1 cellular context compared by ENCODE assay signal in genomic region chr9:32385885-32386283, GRCh38.
TF ChIP-seq lines count a peak whose summit lies in the region.

No MANE protein-coding gene starts in this region.

TF ChIP-seq in endothelial cell of umbilical vein, 7 proteins besides CTCF, POLR2A, EP300 and RAD21:
- no peak for TF ChIP-seq FOS (IDR thresholded peaks at IDR 0.05; ENCODE audit: borderline replicate concordance, insufficient read depth, low read length)
- TF ChIP-seq GATA2 (IDR thresholded peaks at IDR 0.05; ENCODE audit: insufficient read depth, insufficient read length, low read depth, low read length): no peak
- no peak for TF ChIP-seq MAX (IDR thresholded peaks at IDR 0.05; ENCODE audit: insufficient read depth, insufficient read length)
- no peak for TF ChIP-seq JUN (IDR thresholded peaks at IDR 0.05; ENCODE audit: borderline replicate concordance, insufficient read depth, insufficient read length, low read depth)
- no peak for TF ChIP-seq POLR2AphosphoS5 (IDR thresholded peaks at IDR 0.05; ENCODE audit: insufficient read depth, low read depth, low read length)
- TF ChIP-seq EZH2 (IDR thresholded peaks at IDR 0.05; ENCODE audit: borderline replicate concordance, low read depth, low read length, severe bottlenecking): no peak
- TF ChIP-seq MYC (IDR thresholded peaks at IDR 0.05; ENCODE audit: low read depth, low read length): no peak
